In genomic region chr2:85215074-85216050, GRCh38 we compare ENCODE assay signal across 9 cellular contexts.
DNase-seq lines count a peak whose midpoint lies in the region; ATAC-seq and TF ChIP-seq lines count a peak whose summit lies in the region.
"Had no signal": no experiment of that assay in that cellular context is flagged by ENCODE, and none has a peak within 500 bp of the region (broad histone marks: within the 10 kb centered on the region; RNA-seq: fewer than 3 reads in every experiment).

No MANE protein-coding gene starts in this region.

- peak; percentile 57 for DNase-seq in EL
- DNase-seq in NCI-H748 treated with DMSO at 0.1 percent for 48 hours (lab: John Stamatoyannopoulos, UW) = peak; percentile 46
- DNase-seq in fibroblast of mammary gland (ENCODE audit: low read depth) = peak; percentile 86
- DNase-seq in progenitor cell of endocrine pancreas (ENCODE audit: low spot score, unreplicated experiment) = no peak
- no peak for DNase-seq in posterior vena cava (ENCODE audit: low spot score)

- H3K9me3 Mint-ChIP-seq in progenitor cell of endocrine pancreas (ENCODE audit: low read depth) = no peaks in the 10 kb centered on the region

- no peak overlapping the region for H3K4me3 ChIP-seq in fibroblast of mammary gland (ENCODE audit: control insufficient read depth, low read depth, low read length)
- H3K4me3 ChIP-seq: cardiac muscle cell had no signal

- ATAC-seq in HG02623 (IDR thresholded peaks at IDR 0.05; ENCODE audit: unreplicated experiment) = no peak
- ATAC-seq in HG02798 (IDR thresholded peaks at IDR 0.05; ENCODE audit: poor library complexity, unreplicated experiment) = no peak
- ATAC-seq in HG02610 (IDR thresholded peaks at IDR 0.05; ENCODE audit: unreplicated experiment) = no peak

- no peaks in the 10 kb centered on the region for H3K27me3 Mint-ChIP-seq in progenitor cell of endocrine pancreas

- TF ChIP-seq CTCF in fibroblast of mammary gland (conservative IDR thresholded peaks at IDR 0.05; ENCODE audit: control insufficient read depth, insufficient read depth, low read depth, low read length) (no peak), progenitor cell of endocrine pancreas (IDR thresholded peaks at IDR 0.05; ENCODE audit: unreplicated experiment) (peak; percentile 43)

- no peaks in the 10 kb centered on the region for H3K36me3 Mint-ChIP-seq in progenitor cell of endocrine pancreas (ENCODE audit: insufficient read depth)

- peak overlapping the region; percentile 52 for H3K27ac Mint-ChIP-seq in progenitor cell of endocrine pancreas

- intact Hi-C loops in posterior vena cava (cut with DNase I) = no loop called here

- H3K4me1 Mint-ChIP-seq in progenitor cell of endocrine pancreas (ENCODE audit: low read depth) = peaks cover 16% of the 10 kb centered on the region

- H3K4me3 Mint-ChIP-seq in progenitor cell of endocrine pancreas (ENCODE audit: low read depth) = no peak overlapping the region

Comparison
In these comparisons a context has a peak if more than half of its experiments do, and no peak if none do; other contexts are left out.
1. DNase-seq: peak in EL (single experiment), NCI-H748 treated with DMSO at 0.1 percent for 48 hours (single experiment) and fibroblast of mammary gland (single experiment); none in progenitor cell of endocrine pancreas (single experiment) and posterior vena cava (single experiment).